In the genomic region with DNA sequence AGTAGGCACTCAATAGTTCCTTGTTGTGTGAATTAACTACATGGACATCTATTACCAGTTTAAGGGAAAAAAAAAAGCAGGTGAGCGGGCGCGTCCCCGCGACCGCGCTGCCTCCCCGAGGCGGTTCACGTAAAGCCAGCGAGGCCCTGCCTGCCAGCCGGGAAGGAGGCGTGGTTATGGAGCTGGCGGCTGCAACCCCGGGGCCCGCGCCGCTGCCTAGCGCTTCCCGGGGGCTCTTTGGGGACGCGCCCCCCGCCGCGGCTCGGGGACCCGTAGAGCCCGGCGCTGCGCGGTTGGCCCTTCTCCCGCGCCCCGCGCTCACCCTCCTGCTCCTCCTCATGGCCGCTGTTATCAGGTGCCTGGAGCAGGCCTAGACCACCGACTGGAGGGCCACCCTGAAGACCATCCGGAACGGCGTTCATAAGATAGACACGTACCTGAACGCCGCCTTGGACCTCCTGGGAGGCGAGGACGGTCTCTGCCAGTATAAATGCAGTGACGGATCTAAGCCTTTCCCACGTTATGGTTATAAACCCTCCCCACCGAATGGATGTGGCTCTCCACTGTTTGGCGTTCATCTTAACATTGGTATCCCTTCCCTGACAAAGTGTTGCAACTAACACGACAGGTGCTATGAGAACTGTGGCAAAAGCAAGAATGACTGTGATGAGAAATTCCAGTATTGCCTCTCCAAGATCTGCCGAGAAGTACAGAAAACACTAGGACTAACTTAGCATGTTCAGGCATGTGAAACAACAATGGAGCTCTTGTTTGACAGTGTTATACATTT, we compare ENCODE assay signal across 8 cellular contexts. TPM values are rescaled to one million over a fixed set of nuclear protein-coding genes. Genes with fewer than 3 reads are reported as not detected.
DNase-seq lines count a peak whose midpoint lies in the region; ATAC-seq and TF ChIP-seq lines count a peak whose summit lies in the region.

No MANE protein-coding gene starts in this region.

- H3K4me1 Mint-ChIP-seq in activated naive CD8-positive, alpha-beta T cell treated with anti-CD3 and anti-CD28 coated beads, Interleukin-2, amount 10 ng/mL, durations not matched to agents 7 days and 5 days, result peaks cover 31% of the 10 kb centered on the region
- H3K4me1 Mint-ChIP-seq in progenitor cell of endocrine pancreas (ENCODE audit: low read depth), result peaks cover 17% of the 10 kb centered on the region

- H3K27ac Mint-ChIP-seq in activated naive CD8-positive, alpha-beta T cell treated with anti-CD3 and anti-CD28 coated beads, Interleukin-2, amount 10 ng/mL, durations not matched to agents 7 days and 5 days, result no peak overlapping the region
- H3K27ac Mint-ChIP-seq in progenitor cell of endocrine pancreas, result peak overlapping the region; percentile 73

- H3K27me3 Mint-ChIP-seq in activated naive CD8-positive, alpha-beta T cell treated with anti-CD3 and anti-CD28 coated beads, Interleukin-2, amount 10 ng/mL, durations not matched to agents 7 days and 5 days, result no peaks in the 10 kb centered on the region
- no peaks in the 10 kb centered on the region for H3K27me3 Mint-ChIP-seq in progenitor cell of endocrine pancreas

- peak; percentile 94 for DNase-seq in COLO668 (lab: John Stamatoyannopoulos, UW; ENCODE audit: unreplicated experiment)
- DNase-seq in KBM-7, result peak; percentile 74
- peak; percentile 21 for DNase-seq in SHP77 treated with DMSO at 0.1 percent for 48 hours (lab: John Stamatoyannopoulos, UW)
- peak; percentile 75 for DNase-seq in activated naive CD8-positive, alpha-beta T cell treated with anti-CD3 and anti-CD28 coated beads, Interleukin-2, amount 10 ng/mL, durations not matched to agents 7 days and 5 days
- DNase-seq in left cardiac atrium, result peak; percentile 56
- DNase-seq in progenitor cell of endocrine pancreas (ENCODE audit: low spot score, unreplicated experiment), result peak; percentile 64

- H3K4me3 Mint-ChIP-seq in activated naive CD8-positive, alpha-beta T cell treated with anti-CD3 and anti-CD28 coated beads, Interleukin-2, amount 10 ng/mL, durations not matched to agents 7 days and 5 days, result peak overlapping the region; percentile 68
- H3K4me3 Mint-ChIP-seq in progenitor cell of endocrine pancreas (ENCODE audit: low read depth), result peak overlapping the region; percentile 68

- TF ChIP-seq CTCF in progenitor cell of endocrine pancreas (IDR thresholded peaks at IDR 0.05; ENCODE audit: unreplicated experiment), result peak; percentile 37

- H3K9me3 Mint-ChIP-seq in activated naive CD8-positive, alpha-beta T cell treated with anti-CD3 and anti-CD28 coated beads, Interleukin-2, amount 10 ng/mL, durations not matched to agents 7 days and 5 days, result no peaks in the 10 kb centered on the region
- no peaks in the 10 kb centered on the region for H3K9me3 Mint-ChIP-seq in progenitor cell of endocrine pancreas (ENCODE audit: low read depth)

- H3K36me3 Mint-ChIP-seq in activated naive CD8-positive, alpha-beta T cell treated with anti-CD3 and anti-CD28 coated beads, Interleukin-2, amount 10 ng/mL, durations not matched to agents 7 days and 5 days, result peaks cover 23% of the 10 kb centered on the region
- H3K36me3 Mint-ChIP-seq in progenitor cell of endocrine pancreas (ENCODE audit: insufficient read depth), result no peaks in the 10 kb centered on the region

- no peak for ATAC-seq in activated naive CD8-positive, alpha-beta T cell treated with anti-CD3 and anti-CD28 coated beads, Interleukin-2, amount 10 ng/mL, durations not matched to agents 7 days and 5 days (ENCODE audit: low read depth)
- ATAC-seq in left cardiac atrium, result no peak
- no peak for ATAC-seq in HG03469 (IDR thresholded peaks at IDR 0.05; ENCODE audit: unreplicated experiment)
- no peak for ATAC-seq in HG02763 (IDR thresholded peaks at IDR 0.05; ENCODE audit: unreplicated experiment)

- in situ Hi-C loops in KBM-7 (cut with MboI; ENCODE audit: low pct_unique_long_range_greater_than_20kb, low sequenced_read_pairs), result no loop called here

- intact Hi-C loops in left cardiac atrium (cut with DNase I), result no loop called here

- POLR2A ChIA-PET in activated naive CD8-positive, alpha-beta T cell treated with anti-CD3 and anti-CD28 coated beads, Interleukin-2, amount 10 ng/mL, durations not matched to agents 7 days and 5 days (lab: Charles Lee), result interaction anchor here (0.6 to 4.6 kb wide), 3 partner anchors 9 to 36 kb away, joined by 3 to 34 read pairs (median 3); a partner anchor contains a TSS

RNA-seq across cellular contexts. Expression of a gene that starts 2.6 kb away (rescaled TPM):
- total RNA-seq in activated naive CD8-positive, alpha-beta T cell treated with anti-CD3 and anti-CD28 coated beads, Interleukin-2, amount 10 ng/mL, durations not matched to agents 7 days and 5 days, result 10 to 100 TPM; 69.3 to 75.6 TPM
- 10 to 100 TPM; 16.3 to 18.5 TPM for total RNA-seq in left cardiac atrium
- total RNA-seq in progenitor cell of endocrine pancreas, result 42.7 and 51.6 TPM in 2 replicates

RNA-seq across cellular contexts. Expression of a gene that starts 35.6 kb away (rescaled TPM):
- total RNA-seq in activated naive CD8-positive, alpha-beta T cell treated with anti-CD3 and anti-CD28 coated beads, Interleukin-2, amount 10 ng/mL, durations not matched to agents 7 days and 5 days, result 10 to 100 TPM; 25.6 to 25.7 TPM
- under 1 TPM; 0.52 to 0.94 TPM for total RNA-seq in left cardiac atrium
- 10.5 and 11.0 TPM in 2 replicates for total RNA-seq in progenitor cell of endocrine pancreas

RNA-seq across cellular contexts. Expression of a gene that starts 35.8 kb away (rescaled TPM):
- 10 to 100 TPM; 87.1 to 92.1 TPM for total RNA-seq in activated naive CD8-positive, alpha-beta T cell treated with anti-CD3 and anti-CD28 coated beads, Interleukin-2, amount 10 ng/mL, durations not matched to agents 7 days and 5 days
- 10 to 100 TPM; 23.1 to 26.1 TPM for total RNA-seq in left cardiac atrium
- total RNA-seq in progenitor cell of endocrine pancreas, result 62.7 and 62.9 TPM in 2 replicates

Comparison
In these comparisons a context has a peak if more than half of its experiments do, and no peak if none do; other contexts are left out.
1. DNase-seq: peak in every context shown above with its lines; median percentile 94 in COLO668; 75 in activated naive CD8-positive, alpha-beta T cell treated with anti-CD3 and anti-CD28 coated beads, Interleukin-2, amount 10 ng/mL, durations not matched to agents 7 days and 5 days; 74 in KBM-7; 64 in progenitor cell of endocrine pancreas; 56 in left cardiac atrium; 21 in SHP77 treated with DMSO at 0.1 percent for 48 hours.